ENCODE assay signal across 8 cellular contexts in genomic region chr12:121005346-121005815, GRCh38. TPM values are rescaled to one million over a fixed set of nuclear protein-coding genes. Genes with fewer than 3 reads are reported as not detected.
DNase-seq lines count a peak whose midpoint lies in the region; ATAC-seq and TF ChIP-seq lines count a peak whose summit lies in the region.

No MANE protein-coding gene starts in this region.

- H3K9ac ChIP-seq in mammary epithelial cell (ENCODE audit: insufficient read depth, low read length) = no peak overlapping the region

- DNase-seq in DMS53 (lab: John Stamatoyannopoulos, UW) (peak; percentile 88), T-cell (peak in 27 of 34 experiments; percentile 10 to 48 (median 31)), mammary epithelial cell (peak; percentile 32), mucosa of gallbladder (ENCODE audit: low spot score) (peak; percentile 52)

- intact Hi-C loops in mammary epithelial cell (cut with micrococcal nuclease) = loop anchor here (1.0 to 5.0 kb wide), 4 partner anchors 91 to 293 kb away; partner anchors contain the start of gene UNC119B

- no peaks in the 10 kb centered on the region for H3K27me3 ChIP-seq in mammary epithelial cell (ENCODE audit: insufficient read depth, low read length)

- H3K4me2 ChIP-seq in mammary epithelial cell (ENCODE audit: insufficient read depth, low read depth, low read length) = no peak overlapping the region

- H3K27ac Mint-ChIP-seq in T-cell = no peak overlapping the region

- ATAC-seq in T-cell (replicated peaks in 1 of 4) (peak in 3 of 4 experiments; percentile 43 to 63 (median 52)), HG02870 (IDR thresholded peaks at IDR 0.05; ENCODE audit: unreplicated experiment) (no peak), GM18498 (IDR thresholded peaks at IDR 0.05; ENCODE audit: unreplicated experiment) (no peak), GM21390 (IDR thresholded peaks at IDR 0.05; ENCODE audit: unreplicated experiment) (no peak)

- H3K4me1 ChIP-seq in mammary epithelial cell (ENCODE audit: insufficient read depth, low read length) = no peaks in the 10 kb centered on the region

- BruUV-seq in mammary epithelial cell (replicated peaks; lab: Mats Ljungman, UMichigan) = no TSS peak

- H3K9me3 ChIP-seq in mammary epithelial cell (replicated peaks; ENCODE audit: insufficient read depth, low read length) = no peaks in the 10 kb centered on the region

- TF ChIP-seq CTCF in mammary epithelial cell (conservative IDR thresholded peaks at IDR 0.05 in 1 of 2, IDR thresholded peaks at IDR 0.05 in 1 of 2; ENCODE audit: extremely low read depth in 1 of 2, insufficient read depth in 1 of 2, low read depth in 1 of 2, low read length in 2 of 2) = peak; percentile 67 to 78

- H4K20me1 ChIP-seq in mammary epithelial cell (ENCODE audit: insufficient read depth, low read length) = no peaks in the 10 kb centered on the region

- H3K4me3 ChIP-seq in mammary epithelial cell (replicated peaks in 1 of 3; ENCODE audit: insufficient read depth in 1 of 3, low read depth in 2 of 3, low read length in 3 of 3) = no peak overlapping the region

- no peak overlapping the region for H3K27ac ChIP-seq in mammary epithelial cell (ENCODE audit: insufficient read depth, low read depth, low read length)

- 54% methylated on average over 7 of the region's 9 CpGs for WGBS in mammary epithelial cell (ENCODE audit: low coverage, missing lambda C conversion rate)

- in situ Hi-C loops in mammary epithelial cell (cut with MboI; ENCODE audit: low sequenced_read_pairs in 2 of 2) = no loop called here

- no peak overlapping the region for H2AFZ ChIP-seq in mammary epithelial cell (ENCODE audit: low read depth, low read length)

- H3K79me2 ChIP-seq in mammary epithelial cell (ENCODE audit: insufficient read depth, low read length) = no peaks in the 10 kb centered on the region

- dilution Hi-C loops in mammary epithelial cell (cut with HindIII; ENCODE audit: low sequenced_read_pairs) = loop anchor here (5.0 to 10.0 kb wide), 3 partner anchors 89 to 281 kb away; partner anchors contain the start of gene ACADS

- no peak overlapping the region for H3K4me3 Mint-ChIP-seq in T-cell

- peaks cover 44% of the 10 kb centered on the region for H3K36me3 Mint-ChIP-seq in T-cell

- peak; percentile 52; the same call in 1 of the 2 replicates for TF ChIP-seq RAD21 in Ishikawa (IDR thresholded peaks at IDR 0.05; ENCODE audit: low read depth)

- no peaks in the 10 kb centered on the region for H3K27me3 Mint-ChIP-seq in T-cell

- peaks cover 11% of the 10 kb centered on the region for H3K36me3 ChIP-seq in mammary epithelial cell (ENCODE audit: insufficient read depth, low read length)

- CTCF ChIA-PET in T-cell (lab: Charles Lee) = interaction anchor here (0.8 to 1.3 kb wide), 4 partner anchors 13 to 109 kb away, joined by 3 to 7 read pairs (median 4); no protein-coding TSS in a partner anchor
- CTCF ChIA-PET in mammary epithelial cell (lab: Charles Lee; ENCODE audit: low non-redundant PET) = interaction anchor here (0.6 to 0.8 kb wide), 3 partner anchors 56 to 715 kb away, joined by 5 to 6 read pairs (median 6); no protein-coding TSS in a partner anchor

- TF ChIP-seq EP300 in Ishikawa (IDR thresholded peaks at IDR 0.05; ENCODE audit: borderline replicate concordance) = no peak

- POLR2A ChIA-PET in T-cell (lab: Charles Lee) = no interaction called here

- H3K4me1 Mint-ChIP-seq in T-cell = peaks cover 0 to 2% (median 0%) of the 10 kb centered on the region in 3 donors

- no peaks in the 10 kb centered on the region for H3K9me3 Mint-ChIP-seq in T-cell

TF ChIP-seq in Ishikawa, 13 proteins besides CTCF, POLR2A, EP300 and RAD21:
- TF ChIP-seq FOXM1 (IDR thresholded peaks at IDR 0.05; ENCODE audit: borderline replicate concordance, low read depth) = no peak
- TF ChIP-seq YY1 (IDR thresholded peaks at IDR 0.05; ENCODE audit: low read depth) = no peak
- TF ChIP-seq, protein P1, sequence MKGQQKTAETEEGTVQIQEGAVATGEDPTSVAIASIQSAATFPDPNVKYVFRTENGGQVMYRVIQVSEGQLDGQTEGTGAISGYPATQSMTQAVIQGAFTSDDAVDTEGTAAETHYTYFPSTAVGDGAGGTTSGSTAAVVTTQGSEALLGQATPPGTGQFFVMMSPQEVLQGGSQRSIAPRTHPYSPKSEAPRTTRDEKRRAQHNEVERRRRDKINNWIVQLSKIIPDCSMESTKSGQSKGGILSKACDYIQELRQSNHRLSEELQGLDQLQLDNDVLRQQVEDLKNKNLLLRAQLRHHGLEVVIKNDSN (IDR thresholded peaks at IDR 0.05) = no peak
- TF ChIP-seq REST (IDR thresholded peaks at IDR 0.05; ENCODE audit: low read depth) = no peak
- TF ChIP-seq CEBPB (IDR thresholded peaks at IDR 0.05) = no peak
- TF ChIP-seq TAF1 (IDR thresholded peaks at IDR 0.05; ENCODE audit: low read depth) = no peak
- no peak for TF ChIP-seq EGR1 (IDR thresholded peaks at IDR 0.05)
- no peak for TF ChIP-seq CREB1 (IDR thresholded peaks at IDR 0.05; ENCODE audit: low read depth)
- no peak for TF ChIP-seq TCF12 (IDR thresholded peaks at IDR 0.05; ENCODE audit: low read depth)
- TF ChIP-seq TEAD4 (IDR thresholded peaks at IDR 0.05) = no peak
- TF ChIP-seq ZBTB7A (IDR thresholded peaks at IDR 0.05; ENCODE audit: low read depth) = no peak
- TF ChIP-seq, protein P2, sequence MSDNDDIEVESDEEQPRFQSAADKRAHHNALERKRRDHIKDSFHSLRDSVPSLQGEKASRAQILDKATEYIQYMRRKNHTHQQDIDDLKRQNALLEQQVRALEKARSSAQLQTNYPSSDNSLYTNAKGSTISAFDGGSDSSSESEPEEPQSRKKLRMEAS (IDR thresholded peaks at IDR 0.05) = no peak
- TF ChIP-seq NFIC (IDR thresholded peaks at IDR 0.05) = no peak

RNA-seq across cellular contexts. Expression of gene C12orf43, which starts 10.9 kb away (rescaled TPM):
- total RNA-seq in T-cell (10 to 100 TPM; 15.5 to 19.4 (median 18.2) TPM), mammary epithelial cell (10 to 100 TPM; 12.0 to 16.9 TPM), mucosa of gallbladder (14.7 TPM)
- 16.5 TPM for polyA plus RNA-seq in mammary epithelial cell
- 11.3 TPM for polyA minus RNA-seq in mammary epithelial cell

RNA-seq across cellular contexts. Expression of gene HNF1A, which starts 27.0 kb away (rescaled TPM):
- not detected for total RNA-seq in T-cell
- total RNA-seq in mammary epithelial cell = not detected
- polyA plus RNA-seq in mammary epithelial cell = not detected
- polyA minus RNA-seq in mammary epithelial cell = not detected
- 12.0 TPM for total RNA-seq in mucosa of gallbladder

RNA-seq across cellular contexts. Expression of gene OASL, which starts 33.7 kb away (rescaled TPM):
- 10 to 100 TPM in 2 of 5 donors, 1 to 10 TPM in 3; 6.0 to 17.6 (median 8.9) TPM for total RNA-seq in T-cell
- under 1 TPM; 0.50 to 0.66 TPM for total RNA-seq in mammary epithelial cell
- polyA plus RNA-seq in mammary epithelial cell = 0.50 TPM
- not detected for polyA minus RNA-seq in mammary epithelial cell
- total RNA-seq in mucosa of gallbladder = 3.1 TPM

Comparison
In these comparisons a context has a peak if more than half of its experiments do, and no peak if none do; other contexts are left out.
1. DNase-seq: peak in every context shown above with its lines; median percentile 88 in DMS53; 52 in mucosa of gallbladder; 32 in mammary epithelial cell; 31 in T-cell.
2. ATAC-seq: peak in T-cell (3 of 4); none in HG02870 (single experiment), GM18498 (single experiment) and GM21390 (single experiment).
3. RNA of gene HNF1A, which starts 27.0 kb away (total RNA-seq): 12.0 TPM in mucosa of gallbladder (single experiment); not detected in T-cell and not detected in mammary epithelial cell; every median in the first group is over 10 times any median in the second.